Comparison of ENCODE assay signal across 2 cellular contexts in genomic region chrX:56451981-56452380, GRCh38.
DNase-seq lines count a peak whose midpoint lies in the region; TF ChIP-seq lines count a peak whose summit lies in the region.
"Not testable (repeated sequence)": the region's sequence is repeated elsewhere in the genome, so short reads cannot be mapped to it uniquely, and the experiment has no call there.

No MANE protein-coding gene starts in this region.

- H3K9me3 Mint-ChIP-seq in chondrocyte (ENCODE audit: low read depth) = peaks cover 43% of the 10 kb centered on the region

- not testable (repeated sequence) for H3K27ac Mint-ChIP-seq in chondrocyte (ENCODE audit: unreplicated experiment)

- intact Hi-C loops in posterior vena cava (cut with DNase I) = not testable (repeated sequence)

- not testable (repeated sequence) for TF ChIP-seq CTCF in chondrocyte (IDR thresholded peaks at IDR 0.05)

- H3K4me1 Mint-ChIP-seq in chondrocyte (ENCODE audit: low read depth) = not testable (repeated sequence)

- DNase-seq in chondrocyte (ENCODE audit: low spot score) = peak; percentile 72
- peak; percentile 72 for DNase-seq in posterior vena cava (ENCODE audit: low spot score)

- H3K4me3 Mint-ChIP-seq in chondrocyte (ENCODE audit: unreplicated experiment) = not testable (repeated sequence)

- H3K36me3 Mint-ChIP-seq in chondrocyte (ENCODE audit: low read depth) = not testable (repeated sequence)

- not testable (repeated sequence) for H3K27me3 Mint-ChIP-seq in chondrocyte (ENCODE audit: low read depth)
